ENCODE assay signal across 8 cellular contexts in genomic region chr7:16668049-16668858, GRCh38. TPM values are rescaled to one million over a fixed set of nuclear protein-coding genes. Genes with fewer than 3 reads are reported as not detected.
A peak's percentile ranks its signal among the peaks of the same experiment; 100 is the strongest.
DNase-seq lines count a peak whose midpoint lies in the region; TF ChIP-seq lines count a peak whose summit lies in the region.

No MANE protein-coding gene starts in this region.

- peak; percentile 99 for DNase-seq in HS-5 (ENCODE audit: low read depth)
- DNase-seq in adipocyte (ENCODE audit: low read depth) = peak; percentile 98
- peak; percentile 31 for DNase-seq in iPS-NIHi7 (ENCODE audit: extremely low spot score)
- peak; percentile 44 for DNase-seq in transverse colon
- no peak for DNase-seq in DMS153 (lab: John Stamatoyannopoulos, UW)
- DNase-seq in GDM1 (lab: John Stamatoyannopoulos, UW) = no peak
- no peak for DNase-seq in ecto neural progenitor cell (ENCODE audit: low spot score)
- no peak for DNase-seq in effector memory CD4-positive, alpha-beta T cell

- H3K36me3 ChIP-seq in adipocyte (ENCODE audit: control insufficient read depth, insufficient read depth, low read length, severe bottlenecking) (no peaks in the 10 kb centered on the region), transverse colon (no peaks in the 10 kb centered on the region)
- H3K36me3 ChIP-seq in effector memory CD4-positive, alpha-beta T cell (ENCODE audit: control insufficient read depth, insufficient read depth, low read length) = no peaks in the 10 kb centered on the region

- H3K4me1 ChIP-seq in adipocyte (ENCODE audit: control insufficient read depth, insufficient read depth, low read length) = peaks cover 47% of the 10 kb centered on the region
- H3K4me1 ChIP-seq in transverse colon = no peaks in the 10 kb centered on the region
- H3K4me1 ChIP-seq in effector memory CD4-positive, alpha-beta T cell (ENCODE audit: control insufficient read depth, insufficient read depth, low read length, poor library complexity, severe bottlenecking) = no peaks in the 10 kb centered on the region

- WGBS in transverse colon (ENCODE audit: low coverage in 1 of 2), 2 donors = 71 to 73% methylated on average over 8 to 11 of the region's 11 CpGs

- TF ChIP-seq CTCF in transverse colon (IDR thresholded peaks at IDR 0.05) = no peak

- intact Hi-C loops in transverse colon (cut with DNase I; ENCODE audit: low total_unique reads) = no loop called here

- no peak for TF ChIP-seq POLR2A in transverse colon (IDR thresholded peaks at IDR 0.05)

- TF ChIP-seq EP300 in transverse colon (IDR thresholded peaks at IDR 0.05; ENCODE audit: low read depth) = no peak

- H3K9ac ChIP-seq in adipocyte (ENCODE audit: low read length) = peak overlapping the region; percentile 79

- peak overlapping the region in 3 of 4 donors; percentile 5 to 57 (median 37) for H3K27ac ChIP-seq in transverse colon
- no peak overlapping the region for H3K27ac ChIP-seq in effector memory CD4-positive, alpha-beta T cell (ENCODE audit: insufficient read depth, low read length, poor library complexity, severe bottlenecking)

- H3K27me3 ChIP-seq in adipocyte (replicated peaks; ENCODE audit: control insufficient read depth, insufficient read depth, low read length) (no peaks in the 10 kb centered on the region), transverse colon (no peaks in the 10 kb centered on the region)
- H3K27me3 ChIP-seq in effector memory CD4-positive, alpha-beta T cell (replicated peaks; ENCODE audit: control insufficient read depth, insufficient read depth, low read length, poor library complexity, severe bottlenecking) = no peaks in the 10 kb centered on the region

- H3K4me3 ChIP-seq in adipocyte (ENCODE audit: low read length) (peak overlapping the region; percentile 62), transverse colon (no peak overlapping the region)
- no peak overlapping the region for H3K4me3 ChIP-seq in effector memory CD4-positive, alpha-beta T cell (ENCODE audit: insufficient read depth, low read depth, low read length, poor library complexity, severe bottlenecking)

- H3K9me3 ChIP-seq in adipocyte (ENCODE audit: control insufficient read depth, low read length) (no peaks in the 10 kb centered on the region), transverse colon (no peaks in the 10 kb centered on the region)
- no peaks in the 10 kb centered on the region for H3K9me3 ChIP-seq in effector memory CD4-positive, alpha-beta T cell (ENCODE audit: control insufficient read depth, low read length)

- in situ Hi-C loops in transverse colon (cut with MboI; ENCODE audit: low pct_ligation_motif_present in 1 of 4, low pct_unique_long_range_greater_than_20kb in 1 of 4, low sequenced_read_pairs in 3 of 4) = no loop called here

RNA-seq across cellular contexts. Expression of gene BZW2, which starts 22.3 kb away (rescaled TPM):
- total RNA-seq in transverse colon = 100 to 1,000 TPM in 1 of 4 donors, 10 to 100 TPM in 3; 16.1 to 135 (median 70.9) TPM

RNA-seq across cellular contexts. Expression of gene ANKMY2, which starts 22.7 kb away (rescaled TPM):
- total RNA-seq in transverse colon = 10 to 100 TPM in 2 of 4 donors, 1 to 10 TPM in 1, under 1 TPM in 1; 0.75 to 22.5 (median 12.0) TPM

Comparison
In these comparisons a context has a peak if more than half of its experiments do, and no peak if none do; other contexts are left out.
1. DNase-seq: peak in HS-5 (single experiment), adipocyte (single experiment), iPS-NIHi7 (single experiment) and transverse colon (single experiment); none in DMS153 (single experiment), GDM1 (single experiment), ecto neural progenitor cell (single experiment) and effector memory CD4-positive, alpha-beta T cell (0 of 3).